ENCODE assay signal across 14 cellular contexts in genomic region chr17:34153988-34154387, GRCh38.
DNase-seq lines count a peak whose midpoint lies in the region.
"Had no signal": no experiment of that assay in that cellular context is flagged by ENCODE, and none has a peak within 500 bp of the region (broad histone marks: within the 10 kb centered on the region; RNA-seq: fewer than 3 reads in every experiment).

No MANE protein-coding gene starts in this region.

- no peak overlapping the region for H3K9ac ChIP-seq in HUES48 (ENCODE audit: low read depth, low read length)

- peaks cover 40% of the 10 kb centered on the region for H3K4me1 ChIP-seq in HUES48 (ENCODE audit: control insufficient read depth, insufficient read depth, low read length)
- H3K4me1 ChIP-seq: BE2C had no signal

- peaks cover 27% of the 10 kb centered on the region for H3K27me3 ChIP-seq in HUES48 (ENCODE audit: control insufficient read depth, insufficient read depth, low read length)

- H3K4me3 ChIP-seq in HUES48 (ENCODE audit: low read depth, low read length) = peak overlapping the region; percentile 3; the same call in 1 of the 2 replicates

- DNase-seq in Ammon's horn (ENCODE audit: low spot score) (peak; percentile 56), inferior parietal cortex (ENCODE audit: extremely low spot score) (peak; percentile 38), NCI-H2081 (lab: John Stamatoyannopoulos, UW) (no peak), NCI-H2029 treated with DMSO at 0.1 percent for 48 hours (lab: John Stamatoyannopoulos, UW) (no peak), NCI-H2227 (lab: John Stamatoyannopoulos, UW; ENCODE audit: unreplicated experiment) (no peak), AG08396 (ENCODE audit: low spot score) (no peak)
- DNase-seq: ACHN; BE2C; CD4-positive, alpha-beta memory T cell; DND-41; GDM1 had no signal

- no peak overlapping the region for H3K27ac ChIP-seq in HUES48 (ENCODE audit: low read depth, low read length)
- H3K27ac ChIP-seq in cingulate gyrus (ENCODE audit: low read depth, low read length) = peak overlapping the region; percentile 71
- H3K27ac ChIP-seq: C4-2B had no signal

- no peaks in the 10 kb centered on the region for H3K36me3 ChIP-seq in HUES48 (ENCODE audit: control insufficient read depth, insufficient read depth, low read length)
- H3K36me3 ChIP-seq: BE2C had no signal

- no peaks in the 10 kb centered on the region for H3K9me3 ChIP-seq in HUES48 (ENCODE audit: control insufficient read depth, insufficient read depth, low read length)
- H3K9me3 ChIP-seq: BE2C had no signal

Comparison
In these comparisons a context has a peak if more than half of its experiments do, and no peak if none do; other contexts are left out.
1. DNase-seq: peak in Ammon's horn (single experiment) and inferior parietal cortex (single experiment); none in NCI-H2081 (0 of 2), NCI-H2029 treated with DMSO at 0.1 percent for 48 hours (single experiment), NCI-H2227 (single experiment) and AG08396 (single experiment).